ENCODE assay signal across 8 cellular contexts in genomic region chr12:4562034-4562657, GRCh38. TPM values are rescaled to one million over a fixed set of nuclear protein-coding genes. Genes with fewer than 3 reads are reported as not detected.
A peak's percentile ranks its signal among the peaks of the same experiment; 100 is the strongest.
DNase-seq lines count a peak whose midpoint lies in the region; ATAC-seq and TF ChIP-seq lines count a peak whose summit lies in the region.

Gene DYRK4 (plus strand): TSS chr12:4562208. CDS start chr12:4562246, 38 bp downstream.

- no peaks in the 10 kb centered on the region for H3K27me3 Mint-ChIP-seq in stimulated activated naive B cell treated with anti-CD40 and anti-IgM and Interleukin-4, amounts not matched to agents 10 μg/mL and 1 μg/mL and 100 μg/mL, for 72 hours

- H3K27ac Mint-ChIP-seq in stimulated activated naive B cell treated with anti-CD40 and anti-IgM and Interleukin-4, amounts not matched to agents 10 μg/mL and 1 μg/mL and 100 μg/mL, for 72 hours, result peak within 1 kb of the TSS; percentile 21

- peak within 1 kb of the TSS; percentile 69 to 70 for H3K4me3 Mint-ChIP-seq in stimulated activated naive B cell treated with anti-CD40 and anti-IgM and Interleukin-4, amounts not matched to agents 10 μg/mL and 1 μg/mL and 100 μg/mL, for 72 hours

- DNase-seq in activated CD4-positive, alpha-beta T cell treated with anti-CD3 and anti-CD28 coated beads for 48 hours, result peak; percentile 15
- no peak for DNase-seq in activated CD4-positive, alpha-beta T cell treated with anti-CD3 and anti-CD28 coated beads for 1 hour
- peak; percentile 66 for DNase-seq in RPMI7951 (ENCODE audit: low read depth)
- no peak for DNase-seq in stimulated activated naive B cell treated with anti-CD40 and anti-IgM and Interleukin-4, amounts not matched to agents 10 μg/mL and 1 μg/mL and 100 μg/mL, for 72 hours

- TF ChIP-seq RAD21 in liver (IDR thresholded peaks at IDR 0.05), result no peak

- peak within 1 kb of the TSS in 2 of 3 donors; percentile 38 to 48 for H3K4me3 ChIP-seq in liver (ENCODE audit: low read depth in 1 of 3, low read length in 3 of 3)

- no peak for TF ChIP-seq CTCF in liver (IDR thresholded peaks at IDR 0.05; ENCODE audit: low read depth, low read length, missing input control)

- no peaks in the 10 kb centered on the region for H3K27me3 ChIP-seq in liver (ENCODE audit: control insufficient read depth in 4 of 4, insufficient read depth in 4 of 4, low read length in 3 of 4)

- in situ Hi-C loops in endometrial microvascular endothelial cells (cut with HindIII; ENCODE audit: inconsistent ontology term, low pct_unique_long_range_greater_than_20kb, low sequenced_read_pairs), result no loop called here

- peaks cover 30 to 48% of the 10 kb centered on the region in 2 donors for H3K4me1 Mint-ChIP-seq in stimulated activated naive B cell treated with anti-CD40 and anti-IgM and Interleukin-4, amounts not matched to agents 10 μg/mL and 1 μg/mL and 100 μg/mL, for 72 hours

- H3K4me1 ChIP-seq in liver (ENCODE audit: control insufficient read depth in 4 of 4, insufficient read depth in 4 of 4, low read length in 3 of 4), result peaks cover 3 to 11% (median 6%) of the 10 kb centered on the region in 4 donors

- peak; percentile 26 to 32 for ATAC-seq in stimulated activated naive B cell treated with anti-CD40 and anti-IgM and Interleukin-4, amounts not matched to agents 10 μg/mL and 1 μg/mL and 100 μg/mL, for 72 hours (replicated peaks)
- ATAC-seq in GM18517 (IDR thresholded peaks at IDR 0.05; ENCODE audit: unreplicated experiment), result no peak
- no peak for ATAC-seq in HG03196 (IDR thresholded peaks at IDR 0.05; ENCODE audit: unreplicated experiment)

- 9% methylated on average over 44 of the region's 44 CpGs for WGBS in liver

- H3K36me3 ChIP-seq in liver (ENCODE audit: control insufficient read depth in 4 of 4, insufficient read depth in 3 of 4, low read depth in 1 of 4, low read length in 3 of 4), result no peaks in the 10 kb centered on the region

- peaks cover 0 to 3% of the 10 kb centered on the region in 2 donors for H3K9me3 Mint-ChIP-seq in stimulated activated naive B cell treated with anti-CD40 and anti-IgM and Interleukin-4, amounts not matched to agents 10 μg/mL and 1 μg/mL and 100 μg/mL, for 72 hours

- no peak within 1 kb of the TSS for H3K27ac ChIP-seq in liver (ENCODE audit: low read depth in 1 of 2, low read length in 2 of 2)

- H3K36me3 Mint-ChIP-seq in stimulated activated naive B cell treated with anti-CD40 and anti-IgM and Interleukin-4, amounts not matched to agents 10 μg/mL and 1 μg/mL and 100 μg/mL, for 72 hours, result peaks cover 5 to 11% of the 10 kb centered on the region in 2 donors

- H3K9me3 ChIP-seq in liver (ENCODE audit: control insufficient read depth in 4 of 4, low read length in 3 of 4), result no peaks in the 10 kb centered on the region

- no peak within 1 kb of the TSS for H3K9ac ChIP-seq in liver (ENCODE audit: low read depth in 1 of 2, low read length in 2 of 2)

TF ChIP-seq in liver, 16 proteins besides CTCF, POLR2A, EP300 and RAD21:
- no peak for TF ChIP-seq EGR1 (IDR thresholded peaks at IDR 0.05; ENCODE audit: low read depth in 2 of 2)
- peak; percentile 25 for TF ChIP-seq YY1 (IDR thresholded peaks at IDR 0.05)
- no peak for TF ChIP-seq FOXA1 (IDR thresholded peaks at IDR 0.05)

RNA-seq across cellular contexts. Expression of gene DYRK4, which starts in this region (rescaled TPM):
- total RNA-seq in RPMI7951 (2014; rRNA removed; shearing (Covaris generic)), result 50.6 and 54.5 TPM in 2 replicates
- total RNA-seq in endometrial microvascular endothelial cells (ENCODE audit: inconsistent ontology term) (25.2 TPM), liver (10 to 100 TPM; 12.0 to 20.3 TPM)
- 10 to 100 TPM; 13.9 to 15.0 TPM for polyA plus RNA-seq in liver

Comparison
In these comparisons a context has a peak if more than half of its experiments do, and no peak if none do; other contexts are left out.
1. DNase-seq: peak in activated CD4-positive, alpha-beta T cell treated with anti-CD3 and anti-CD28 coated beads for 48 hours (single experiment) and RPMI7951 (single experiment); none in activated CD4-positive, alpha-beta T cell treated with anti-CD3 and anti-CD28 coated beads for 1 hour (single experiment) and stimulated activated naive B cell treated with anti-CD40 and anti-IgM and Interleukin-4, amounts not matched to agents 10 μg/mL and 1 μg/mL and 100 μg/mL, for 72 hours (single experiment).
2. ATAC-seq: peak in stimulated activated naive B cell treated with anti-CD40 and anti-IgM and Interleukin-4, amounts not matched to agents 10 μg/mL and 1 μg/mL and 100 μg/mL, for 72 hours (2 of 2); none in GM18517 (single experiment) and HG03196 (single experiment).